ENCODE assay signal across 8 cellular contexts in genomic region chr19:58277748-58278147, GRCh38. TPM values are rescaled to one million over a fixed set of nuclear protein-coding genes. Genes with fewer than 3 reads are reported as not detected.
DNase-seq lines count a peak whose midpoint lies in the region; ATAC-seq and TF ChIP-seq lines count a peak whose summit lies in the region.

No MANE protein-coding gene starts in this region.

- H3K4me1 ChIP-seq in A673 (ENCODE audit: insufficient read depth, low read length, poor library complexity, severe bottlenecking) (no peaks in the 10 kb centered on the region), HUES64 (ENCODE audit: insufficient read depth, low read length) (0 out of 2 replicates have a peak, but pooled peaks cover 5% of the 10 kb centered on the region), mucosa of rectum (ENCODE audit: control insufficient read depth in 2 of 2, insufficient read depth in 2 of 2, low read length in 2 of 2) (peaks cover 3 to 4% of the 10 kb centered on the region in 2 donors)

- ATAC-seq in central memory CD8-positive, alpha-beta T cell (replicated peaks; ENCODE audit: extremely low read depth, poor library complexity, severe bottlenecking) = no peak

- intact Hi-C loops in A673 (cut with micrococcal nuclease; ENCODE audit: unreplicated experiment) = loop anchor here (2.0 kb wide), 2 partner anchors 27 to 49 kb away; partner anchors contain the start of genes ERVK3-1 and ZNF544

- DNase-seq in A673 (ENCODE audit: low spot score) (no peak), RPMI8226 (no peak), AML-193 (lab: John Stamatoyannopoulos, UW) (no peak), nucleus accumbens (lab: John Stamatoyannopoulos, UW) (no peak), anterior cingulate cortex (lab: John Stamatoyannopoulos, UW) (no peak)
- no peak for DNase-seq in central memory CD8-positive, alpha-beta T cell (ENCODE audit: low spot score in 2 of 2)

- H3K27me3 ChIP-seq in A673 (replicated peaks; ENCODE audit: insufficient read depth, low read depth, low read length, poor library complexity) = no peaks in the 10 kb centered on the region
- no peaks in the 10 kb centered on the region for H3K27me3 ChIP-seq in HUES64 (ENCODE audit: insufficient read depth, low read length)
- no peaks in the 10 kb centered on the region for H3K27me3 ChIP-seq in mucosa of rectum (ENCODE audit: control insufficient read depth in 2 of 2, insufficient read depth in 2 of 2, low read length in 2 of 2)

- H3K4me3 ChIP-seq in A673 (ENCODE audit: low read depth, low read length, poor library complexity, severe bottlenecking) = peak overlapping the region; percentile 87
- H3K4me3 ChIP-seq in HUES64 (ENCODE audit: low read length) = peak overlapping the region; percentile 89
- peak overlapping the region; percentile 84 to 88 for H3K4me3 ChIP-seq in mucosa of rectum (ENCODE audit: low read length in 2 of 2)

- H3K9me3 Mint-ChIP-seq in central memory CD8-positive, alpha-beta T cell = no peaks in the 10 kb centered on the region

- peaks cover 34% of the 10 kb centered on the region for H3K4me1 Mint-ChIP-seq in central memory CD8-positive, alpha-beta T cell

- no peak overlapping the region for H3K27ac Mint-ChIP-seq in central memory CD8-positive, alpha-beta T cell (ENCODE audit: low read depth)

- H3K27ac ChIP-seq in A673 (ENCODE audit: low read depth, low read length, poor library complexity, severe bottlenecking) = peak overlapping the region; percentile 84
- H3K27ac ChIP-seq in HUES64 (ENCODE audit: low read depth, low read length) = peak overlapping the region; percentile 62
- H3K27ac ChIP-seq in mucosa of rectum (ENCODE audit: low read depth in 2 of 2, low read length in 2 of 2) = peak overlapping the region in 1 of 2 donors; percentile 74

- H3K4me3 Mint-ChIP-seq in central memory CD8-positive, alpha-beta T cell = peak overlapping the region; percentile 96

- TF ChIP-seq CTCF in A673 (conservative IDR thresholded peaks at IDR 0.05; ENCODE audit: low read depth, low read length) = no peak

- H3K36me3 ChIP-seq in A673 (ENCODE audit: insufficient read depth, low read length, poor library complexity, severe bottlenecking) (peaks cover 38% of the 10 kb centered on the region), HUES64 (ENCODE audit: insufficient read depth, low read length) (peaks cover 30% of the 10 kb centered on the region), mucosa of rectum (ENCODE audit: control insufficient read depth in 2 of 2, insufficient read depth in 2 of 2, low read length in 2 of 2) (no peaks in the 10 kb centered on the region)

- CTCF ChIA-PET in A673 (lab: Charles Lee) = no interaction called here

- peaks cover 9% of the 10 kb centered on the region for H3K9me3 ChIP-seq in A673 (ENCODE audit: low read depth, low read length, poor library complexity, severe bottlenecking)
- no peaks in the 10 kb centered on the region for H3K9me3 ChIP-seq in HUES64 (ENCODE audit: insufficient read depth, low read depth, low read length)
- H3K9me3 ChIP-seq in mucosa of rectum (ENCODE audit: control insufficient read depth in 2 of 2, low read length in 2 of 2) = peaks cover 8 to 10% of the 10 kb centered on the region in 2 donors

- WGBS in HUES64 = 81% methylated on average over 13 of the region's 13 CpGs

- no peaks in the 10 kb centered on the region for H3K27me3 Mint-ChIP-seq in central memory CD8-positive, alpha-beta T cell

- H3K9ac ChIP-seq in HUES64 (ENCODE audit: low read depth, low read length) (peak overlapping the region; percentile 87), mucosa of rectum (ENCODE audit: low read depth in 1 of 2, low read length in 2 of 2) (peak overlapping the region; percentile 68 to 81)

- peaks cover 16% of the 10 kb centered on the region for H3K36me3 Mint-ChIP-seq in central memory CD8-positive, alpha-beta T cell (ENCODE audit: insufficient read depth)

- POLR2A ChIA-PET in A673 (lab: Charles Lee; ENCODE audit: low non-redundant PET) = no interaction called here

- TSS peak; percentile 62 for BruUV-seq in A673 (replicated peaks; lab: Mats Ljungman, UMichigan)

RNA-seq across cellular contexts. Expression of gene ZNF8, which starts 1.0 kb away (rescaled TPM):
- 11.9 and 12.5 TPM in 2 replicates for total RNA-seq in A673 (2021)
- polyA plus RNA-seq in HUES64 (2013, experiment 1 of 2) = 5.4 TPM
- polyA plus RNA-seq in HUES64 (2013, experiment 2 of 2) = 6.7 TPM

RNA-seq across cellular contexts. Expression of gene ERVK3-1, which starts 27.4 kb away (rescaled TPM):
- total RNA-seq in A673 (2021) = 57.8 and 77.1 TPM in 2 replicates
- 39.8 TPM for polyA plus RNA-seq in HUES64 (2013, experiment 1 of 2)
- 38.5 TPM for polyA plus RNA-seq in HUES64 (2013, experiment 2 of 2)

RNA-seq across cellular contexts. Expression of gene ZNF544, which starts 49.0 kb away (rescaled TPM):
- total RNA-seq in A673 (2021) = 44.8 and 50.5 TPM in 2 replicates
- polyA plus RNA-seq in HUES64 (2013, experiment 1 of 2) = 50.4 TPM
- polyA plus RNA-seq in HUES64 (2013, experiment 2 of 2) = 43.8 TPM

RNA-seq across cellular contexts. Expression of gene ZSCAN22, which starts 49.0 kb away (rescaled TPM):
- total RNA-seq in A673 (2021) = 3.2 and 4.2 TPM in 2 replicates
- polyA plus RNA-seq in HUES64 (2013, experiment 1 of 2) = 1.7 TPM
- polyA plus RNA-seq in HUES64 (2013, experiment 2 of 2) = 2.0 TPM
